Comparison of ENCODE assay signal across 21 cellular contexts in genomic region chr2:74436111-74436803, GRCh38. TPM values are rescaled to one million over a fixed set of nuclear protein-coding genes. Genes with fewer than 3 reads are reported as not detected.
A peak's percentile ranks its signal among the peaks of the same experiment; 100 is the strongest.
DNase-seq lines count a peak whose midpoint lies in the region; ATAC-seq and TF ChIP-seq lines count a peak whose summit lies in the region.
"Had no signal": no experiment of that assay in that cellular context is flagged by ENCODE, and none has a peak within 500 bp of the region (broad histone marks: within the 10 kb centered on the region; RNA-seq: fewer than 3 reads in every experiment).

No MANE protein-coding gene starts in this region.

- 96% methylated on average over 33 to 43 of the region's 43 CpGs for WGBS in endodermal cell (ENCODE audit: insufficient coverage in 1 of 2, insufficient read length in 1 of 2), 2 experiments
- 63% methylated on average over 43 of the region's 43 CpGs for WGBS in prostate gland

- peak overlapping the region; percentile 89 to 100 (median 99) for H3K4me2 ChIP-seq in BLaER1 treated with 17β-estradiol and CSF1 and Interleukin-3, amounts not matched to agents 10 nM and 100 nM
- H3K4me2 ChIP-seq in Karpas-422 (ENCODE audit: low read depth, low read length, poor library complexity, severe bottlenecking) = peak overlapping the region; percentile 71

- peak overlapping the region; percentile 82 for H3K27ac Mint-ChIP-seq in endodermal cell
- H3K27ac Mint-ChIP-seq: CD4-positive, CD25-positive, alpha-beta regulatory T cell had no signal

- peaks cover 50% of the 10 kb centered on the region for H3K36me3 Mint-ChIP-seq in endodermal cell (ENCODE audit: low read depth)
- H3K36me3 Mint-ChIP-seq: CD4-positive, CD25-positive, alpha-beta regulatory T cell had no signal

- no peak for TF ChIP-seq CTCF in endodermal cell (conservative IDR thresholded peaks at IDR 0.05)
- no peak for TF ChIP-seq CTCF in prostate gland (IDR thresholded peaks at IDR 0.05)

- no peak overlapping the region for H3K4me3 ChIP-seq in BLaER1 treated with 17β-estradiol and CSF1 and Interleukin-3, amounts not matched to agents 10 nM and 100 nM
- H3K4me3 ChIP-seq in Karpas-422 (ENCODE audit: low read length) = peak overlapping the region; percentile 46; the same call in 1 of the 2 replicates
- no peak overlapping the region for H3K4me3 ChIP-seq in endodermal cell (ENCODE audit: low read length)
- no peak overlapping the region for H3K4me3 ChIP-seq in prostate gland
- H3K4me3 ChIP-seq: SK-N-MC, vagina had no signal

- H3K9me2 ChIP-seq in Karpas-422 (replicated peaks; ENCODE audit: insufficient read depth, low read length) = no peaks in the 10 kb centered on the region

- H3K9ac ChIP-seq in BLaER1 treated with 17β-estradiol and CSF1 and Interleukin-3, amounts not matched to agents 10 nM and 100 nM = peak overlapping the region in 6 of 11 experiments; percentile 11 to 58 (median 39); a peak in 7 of 22 replicates
- peak overlapping the region; percentile 50; the same call in 1 of the 2 replicates for H3K9ac ChIP-seq in Karpas-422 (ENCODE audit: low read length)
- no peak overlapping the region for H3K9ac ChIP-seq in endodermal cell (ENCODE audit: extremely low read depth, low read length, poor library complexity, severe bottlenecking)

- peaks cover 0 to 2% (median 0%) of the 10 kb centered on the region in 11 experiments; a peak in 1 of 22 replicates for H3K9me3 ChIP-seq in BLaER1 treated with 17β-estradiol and CSF1 and Interleukin-3, amounts not matched to agents 10 nM and 100 nM (replicated peaks in 1 of 11)
- H3K9me3 ChIP-seq in Karpas-422 (ENCODE audit: low read length) = no peaks in the 10 kb centered on the region
- no peaks in the 10 kb centered on the region for H3K9me3 ChIP-seq in endodermal cell (ENCODE audit: control insufficient read depth, low read length)
- no peaks in the 10 kb centered on the region for H3K9me3 ChIP-seq in prostate gland
- H3K9me3 ChIP-seq: vagina had no signal

- H3K9me3 Mint-ChIP-seq in endodermal cell = no peaks in the 10 kb centered on the region
- H3K9me3 Mint-ChIP-seq: CD4-positive, CD25-positive, alpha-beta regulatory T cell had no signal

- H3K27ac ChIP-seq in BLaER1 treated with 17β-estradiol and CSF1 and Interleukin-3, amounts not matched to agents 10 nM and 100 nM = peak overlapping the region; percentile 20 to 72 (median 59); a peak in 18 of 22 replicates
- H3K27ac ChIP-seq in Karpas-422 (ENCODE audit: low read length) = peak overlapping the region; percentile 82
- no peak overlapping the region for H3K27ac ChIP-seq in endodermal cell (ENCODE audit: low read depth, low read length)
- no peak overlapping the region for H3K27ac ChIP-seq in prostate gland
- H3K27ac ChIP-seq: SK-N-MC, vagina, VCaP had no signal

- no peak for TF ChIP-seq POLR2A in prostate gland (IDR thresholded peaks at IDR 0.05)

- peaks cover 50 to 56% (median 52%) of the 10 kb centered on the region in 10 experiments for H3K4me1 ChIP-seq in BLaER1 treated with 17β-estradiol and CSF1 and Interleukin-3, amounts not matched to agents 10 nM and 100 nM
- peaks cover 46% of the 10 kb centered on the region for H3K4me1 ChIP-seq in Karpas-422 (ENCODE audit: low read length)
- H3K4me1 ChIP-seq in endodermal cell (ENCODE audit: control insufficient read depth, insufficient read depth, low read length) = peaks cover 12% of the 10 kb centered on the region
- H3K4me1 ChIP-seq in prostate gland (replicated peaks) = peaks cover 6% of the 10 kb centered on the region

- ATAC-seq in GM19452 (IDR thresholded peaks at IDR 0.05; ENCODE audit: unreplicated experiment) = no peak
- ATAC-seq in HG02678 (IDR thresholded peaks at IDR 0.05; ENCODE audit: unreplicated experiment) = no peak
- ATAC-seq: left lobe of liver had no signal

- no peak overlapping the region for H3K4me3 Mint-ChIP-seq in endodermal cell
- H3K4me3 Mint-ChIP-seq: CD4-positive, CD25-positive, alpha-beta regulatory T cell had no signal

- no peak overlapping the region for H2AFZ ChIP-seq in Karpas-422 (ENCODE audit: low read length)

- H3K79me2 ChIP-seq in Karpas-422 (ENCODE audit: low read length) = 0 out of 2 replicates have a peak, but pooled peaks cover 2% of the 10 kb centered on the region

- peaks cover 4 to 9% (median 7%) of the 10 kb centered on the region in 11 experiments for H3K27me3 ChIP-seq in BLaER1 treated with 17β-estradiol and CSF1 and Interleukin-3, amounts not matched to agents 10 nM and 100 nM
- H3K27me3 ChIP-seq in Karpas-422 (ENCODE audit: low read length) = no peaks in the 10 kb centered on the region
- H3K27me3 ChIP-seq in endodermal cell (ENCODE audit: control insufficient read depth, insufficient read depth, low read length, poor library complexity, severe bottlenecking) = no peaks in the 10 kb centered on the region
- no peaks in the 10 kb centered on the region for H3K27me3 ChIP-seq in prostate gland (replicated peaks; ENCODE audit: insufficient read depth)
- H3K27me3 ChIP-seq: vagina had no signal

- peaks cover 35% of the 10 kb centered on the region for H3K4me1 Mint-ChIP-seq in endodermal cell

- no peaks in the 10 kb centered on the region for H4K20me1 ChIP-seq in BLaER1 treated with 17β-estradiol and CSF1 and Interleukin-3, amounts not matched to agents 10 nM and 100 nM
- no peaks in the 10 kb centered on the region for H4K20me1 ChIP-seq in Karpas-422 (ENCODE audit: insufficient read depth, low read depth, low read length)

- DNase-seq in Karpas-422 (no peak), endodermal cell (no peak), retina (peak; percentile 45), COLO668 (lab: John Stamatoyannopoulos, UW; ENCODE audit: unreplicated experiment) (no peak), prostate gland (ENCODE audit: low spot score) (no peak)
- DNase-seq: amniotic stem cell; CD4-positive, CD25-positive, alpha-beta regulatory T cell; central memory CD4-positive, alpha-beta T cell; effector memory CD4-positive, alpha-beta T cell; GF-D8; NCI-H1092 treated with DMSO at 0.1 percent for 48 hours; NCI-H2107; NCI-H524; stimulated activated CD4-positive, alpha-beta T cell treated with anti-CD3 and anti-CD28 coated beads, Interleukin-12 subunit alpha, Interleukin-12 subunit beta, amount 100 ng/mL, for 4 hours had no signal

- H3K36me3 ChIP-seq in BLaER1 treated with 17β-estradiol and CSF1 and Interleukin-3, amounts not matched to agents 10 nM and 100 nM = peaks cover 4 to 15% (median 13%) of the 10 kb centered on the region in 11 experiments; a peak in 14 of 22 replicates
- H3K36me3 ChIP-seq in Karpas-422 (ENCODE audit: insufficient read depth, low read length) (no peaks in the 10 kb centered on the region), endodermal cell (ENCODE audit: control insufficient read depth, insufficient read depth, low read length) (peaks cover 70% of the 10 kb centered on the region), prostate gland (no peaks in the 10 kb centered on the region)

- H3K27me3 Mint-ChIP-seq in endodermal cell (ENCODE audit: insufficient read depth) = no peaks in the 10 kb centered on the region

- intact Hi-C loops in prostate gland (cut with DNase I) = no loop called here

RNA-seq across cellular contexts. Expression of gene RTKN, which starts 5.5 kb away (rescaled TPM):
- total RNA-seq in Karpas-422 (2014; rRNA removed; shearing (Covaris generic); ENCODE audit: low replicate concordance) = 28.1 and 31.5 TPM in 2 replicates
- total RNA-seq in endodermal cell (100 to 1,000 TPM in 1 of 2 donors, 10 to 100 TPM in 1; 83.6 to 117 TPM), prostate gland (10 to 100 TPM; 24.5 to 26.0 TPM)
- polyA plus RNA-seq in endodermal cell (2013, experiment 1 of 2) = 35.7 TPM
- polyA plus RNA-seq in endodermal cell (2013, experiment 2 of 2) = 34.4 TPM

RNA-seq across cellular contexts. Expression of gene WDR54, which starts 14.7 kb away (rescaled TPM):
- 130 and 239 TPM in 2 replicates for total RNA-seq in Karpas-422 (2014; rRNA removed; shearing (Covaris generic); ENCODE audit: low replicate concordance)
- 10 to 100 TPM; 43.1 to 69.4 TPM for total RNA-seq in endodermal cell
- polyA plus RNA-seq in endodermal cell (2013, experiment 1 of 2) = 75.7 TPM
- polyA plus RNA-seq in endodermal cell (2013, experiment 2 of 2) = 65.9 TPM
- 10 to 100 TPM; 11.4 to 19.4 TPM for total RNA-seq in prostate gland

RNA-seq across cellular contexts. Expression of gene C2orf81, which starts 14.8 kb away (rescaled TPM):
- 3.8 and 7.6 TPM in 2 replicates for total RNA-seq in Karpas-422 (2014; rRNA removed; shearing (Covaris generic); ENCODE audit: low replicate concordance)
- total RNA-seq in endodermal cell (1 to 10 TPM; 3.8 to 4.8 TPM), prostate gland (1 to 10 TPM; 6.1 to 6.8 TPM)
- 6.2 TPM for polyA plus RNA-seq in endodermal cell (2013, experiment 1 of 2)
- polyA plus RNA-seq in endodermal cell (2013, experiment 2 of 2) = 4.3 TPM

RNA-seq across cellular contexts. Expression of gene INO80B, which starts 18.6 kb away (rescaled TPM):
- total RNA-seq in Karpas-422 (2014; rRNA removed; shearing (Covaris generic); ENCODE audit: low replicate concordance) = 29.3 and 86.9 TPM in 2 replicates
- total RNA-seq in endodermal cell (10 to 100 TPM; 23.9 to 38.8 TPM), prostate gland (10 to 100 TPM; 28.3 to 46.7 TPM)
- polyA plus RNA-seq in endodermal cell (2013, experiment 1 of 2) = 23.4 TPM
- polyA plus RNA-seq in endodermal cell (2013, experiment 2 of 2) = 17.1 TPM

RNA-seq across cellular contexts. Expression of gene WBP1, which starts 22.0 kb away (rescaled TPM):
- 124 and 149 TPM in 2 replicates for total RNA-seq in Karpas-422 (2014; rRNA removed; shearing (Covaris generic); ENCODE audit: low replicate concordance)
- total RNA-seq in endodermal cell (100 to 1,000 TPM; 110 to 116 TPM), prostate gland (100 to 1,000 TPM in 1 of 2 donors, 10 to 100 TPM in 1; 73.3 to 158 TPM)
- 121 TPM for polyA plus RNA-seq in endodermal cell (2013, experiment 1 of 2)
- polyA plus RNA-seq in endodermal cell (2013, experiment 2 of 2) = 102 TPM

Comparison
In these comparisons a context has a peak if more than half of its experiments do, and no peak if none do; other contexts are left out.
1. H3K27ac ChIP-seq: peak in BLaER1 treated with 17β-estradiol and CSF1 and Interleukin-3, amounts not matched to agents 10 nM and 100 nM (11 of 11) and Karpas-422 (single experiment); none in endodermal cell (single experiment) and prostate gland (0 of 2).